ENCODE assay signal across 13 cellular contexts in the genomic region with DNA sequence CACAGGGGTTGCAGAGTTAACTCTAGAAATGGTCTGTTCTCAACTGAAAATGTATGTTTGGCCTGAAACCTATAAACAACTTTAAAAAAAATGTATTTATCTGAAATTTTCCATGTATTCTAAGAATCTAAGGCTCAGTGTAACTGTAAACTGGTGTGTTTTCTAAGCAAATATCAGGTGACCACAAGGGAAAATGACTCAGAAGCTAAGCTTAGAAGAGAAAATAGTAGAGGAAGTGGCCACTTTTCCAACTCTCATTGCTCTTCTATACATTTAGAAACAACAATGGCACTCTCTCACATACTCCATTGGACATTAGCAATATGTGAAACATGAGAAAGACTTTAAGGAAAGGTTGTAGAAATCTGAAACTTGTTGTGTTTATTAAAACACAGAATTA. TPM values are rescaled to one million over a fixed set of nuclear protein-coding genes. Genes with fewer than 3 reads are reported as not detected.
DNase-seq lines count a peak whose midpoint lies in the region; ATAC-seq and TF ChIP-seq lines count a peak whose summit lies in the region.
"Had no signal": no experiment of that assay in that cellular context is flagged by ENCODE, and none has a peak within 500 bp of the region (broad histone marks: within the 10 kb centered on the region; RNA-seq: fewer than 3 reads in every experiment).

No MANE protein-coding gene starts in this region.

- POLR2A ChIA-PET in IMR-90 (lab: Charles Lee; ENCODE audit: unreplicated experiment): no interaction called here

- H4K91ac ChIP-seq in IMR-90 (ENCODE audit: insufficient read depth, low read depth, low read length): no peak overlapping the region

- H3K4me2 ChIP-seq in IMR-90 (ENCODE audit: low read depth, low read length) (no peak overlapping the region), hepatocyte (no peak overlapping the region)

- dilution Hi-C loops in IMR-90 (cut with HindIII; ENCODE audit: low sequenced_read_pairs, unreplicated experiment): no loop called here

- H3K9me2 ChIP-seq in hepatocyte (replicated peaks; ENCODE audit: insufficient read depth): no peaks in the 10 kb centered on the region

- no peak overlapping the region for H4K5ac ChIP-seq in IMR-90 (ENCODE audit: low read depth, low read length)

- no peak for TF ChIP-seq RAD21 in IMR-90 (IDR thresholded peaks at IDR 0.05; ENCODE audit: low read length)

- no peak for TF ChIP-seq POLR2A in IMR-90 (IDR thresholded peaks at IDR 0.05; ENCODE audit: low read depth, low read length)

- no peak overlapping the region for H3K27ac ChIP-seq in IMR-90 (ENCODE audit: insufficient read depth, low read length)
- H3K27ac ChIP-seq in hepatocyte: no peak overlapping the region
- no peak overlapping the region for H3K27ac ChIP-seq in substantia nigra (ENCODE audit: low read depth, low read length, poor library complexity, severe bottlenecking)
- H3K27ac ChIP-seq in tibial artery: no peak overlapping the region
- H3K27ac ChIP-seq: pancreas had no signal

- H3K4me3 ChIP-seq in IMR-90 (ENCODE audit: insufficient read depth, low read depth, low read length) (no peak overlapping the region), hepatocyte (no peak overlapping the region), tibial artery (no peak overlapping the region)
- H3K4me3 ChIP-seq: lung, pancreas had no signal

- peak overlapping the region; percentile 61 for H2BK120ac ChIP-seq in IMR-90 (ENCODE audit: low read depth, low read length)

- no peaks in the 10 kb centered on the region for H3K79me2 ChIP-seq in hepatocyte

- CTCF ChIA-PET in IMR-90 (lab: Yijun Ruan, JAX): interaction anchor here (0.7 to 1.0 kb wide), 2 partner anchors 80 to 863 kb away, joined by 3 read pairs; no protein-coding TSS in a partner anchor

- H3K4me1 ChIP-seq in IMR-90 (ENCODE audit: control insufficient read depth, insufficient read depth, low read length) (peaks cover 5% of the 10 kb centered on the region; the same call in 1 of the 2 replicates), hepatocyte (ENCODE audit: insufficient read depth) (peaks cover 3% of the 10 kb centered on the region), tibial artery (no peaks in the 10 kb centered on the region)
- H3K4me1 ChIP-seq: pancreas had no signal

- no peak overlapping the region for H2AK5ac ChIP-seq in IMR-90 (ENCODE audit: low read depth, low read length)

- in situ Hi-C loops in IMR-90 (cut with MboI; ENCODE audit: low sequenced_read_pairs): no loop called here

- peak overlapping the region; percentile 40; the same call in 1 of the 2 replicates for H3K18ac ChIP-seq in IMR-90 (ENCODE audit: low read depth, low read length)

- H4K20me1 ChIP-seq in IMR-90 (ENCODE audit: insufficient read depth, low read length) (no peaks in the 10 kb centered on the region), hepatocyte (ENCODE audit: insufficient read depth, poor library complexity, severe bottlenecking) (no peaks in the 10 kb centered on the region)

- 0 out of 3 replicates have a peak overlapping the region, but pooled peaks have one; percentile 5 for H2BK15ac ChIP-seq in IMR-90 (ENCODE audit: low read depth, low read length)

- intact Hi-C loops in IMR-90 (cut with micrococcal nuclease): no loop called here
- intact Hi-C loops in tibial artery (cut with DNase I; ENCODE audit: low total_unique reads): no loop called here

- H3K79me1 ChIP-seq in IMR-90 (ENCODE audit: low read depth in 1 of 2, low read length in 2 of 2): no peaks in the 10 kb centered on the region

- peak; percentile 72 for ATAC-seq in IMR-90 (ENCODE audit: low read depth)

- no peak overlapping the region for H4K8ac ChIP-seq in IMR-90 (ENCODE audit: low read depth in 2 of 2, low read length in 2 of 2)

- no peak overlapping the region; the same call in 1 of the 2 replicates for H3K14ac ChIP-seq in IMR-90 (replicated peaks; ENCODE audit: low read depth, low read length)

- no peak overlapping the region for H3K23ac ChIP-seq in IMR-90 (ENCODE audit: low read depth, low read length)

- peak; percentile 80 for DNase-seq in DMS53 treated with DMSO at 0.1 percent for 48 hours (lab: John Stamatoyannopoulos, UW; ENCODE audit: unreplicated experiment)
- DNase-seq in IMR-90: peak; percentile 63
- DNase-seq in amniotic stem cell (lab: John Stamatoyannopoulos, UW): peak; percentile 19
- peak; percentile 72 for DNase-seq in kidney glomerular epithelial cell (lab: John Stamatoyannopoulos, UW)
- DNase-seq in hepatocyte (ENCODE audit: low spot score): no peak
- DNase-seq in substantia nigra (lab: John Stamatoyannopoulos, UW): no peak
- no peak for DNase-seq in germinal center (ENCODE audit: low spot score)
- no peak for DNase-seq in tibial artery
- DNase-seq: NCI-H2171 treated with DMSO at 0.1 percent for 48 hours; pancreas; stimulated activated CD4-positive, alpha-beta T cell treated with anti-CD3 and anti-CD28 coated beads, Interleukin-2, amount 100 ng/mL, for 24 hours had no signal

- H3K4ac ChIP-seq in IMR-90 (ENCODE audit: low read depth, low read length): no peak overlapping the region

- H2BK20ac ChIP-seq in IMR-90 (ENCODE audit: low read depth, low read length): peak overlapping the region; percentile 62; the same call in 1 of the 2 replicates

- H3K36me3 ChIP-seq in IMR-90 (ENCODE audit: control insufficient read depth, insufficient read depth, low read length): no peaks in the 10 kb centered on the region
- no peaks in the 10 kb centered on the region for H3K36me3 ChIP-seq in hepatocyte (replicated peaks; ENCODE audit: insufficient read depth, low read depth)
- no peaks in the 10 kb centered on the region for H3K36me3 ChIP-seq in tibial artery
- H3K36me3 ChIP-seq: pancreas had no signal

- H3K9me1 ChIP-seq in IMR-90 (ENCODE audit: insufficient read depth, low read length): peaks cover 2% of the 10 kb centered on the region; the same call in 1 of the 2 replicates

- BruUV-seq in IMR-90 (replicated peaks; lab: Mats Ljungman, UMichigan): no TSS peak

- H3K9me3 ChIP-seq in IMR-90 (ENCODE audit: control insufficient read depth, insufficient read depth, low read length) (no peaks in the 10 kb centered on the region), hepatocyte (ENCODE audit: low read depth) (no peaks in the 10 kb centered on the region), tibial artery (no peaks in the 10 kb centered on the region)
- H3K9me3 ChIP-seq: pancreas had no signal

- no peak overlapping the region for H3K9ac ChIP-seq in IMR-90 (ENCODE audit: low read depth, low read length)

- TF ChIP-seq CTCF in IMR-90 (conservative IDR thresholded peaks at IDR 0.05; ENCODE audit: low read depth, low read length): no peak
- no peak for TF ChIP-seq CTCF in hepatocyte (IDR thresholded peaks at IDR 0.05; ENCODE audit: poor library complexity)
- no peak for TF ChIP-seq CTCF in tibial artery (IDR thresholded peaks at IDR 0.05)

- H2BK5ac ChIP-seq in IMR-90 (ENCODE audit: low read depth, low read length, poor library complexity, severe bottlenecking): peak overlapping the region; percentile 9

- H2AFZ ChIP-seq in IMR-90 (replicated peaks; ENCODE audit: low read length, poor library complexity) (no peak overlapping the region), hepatocyte (no peak overlapping the region)

- no peak overlapping the region for H3K56ac ChIP-seq in IMR-90 (ENCODE audit: extremely low read depth, insufficient read depth, low read length)

- H2AK9ac ChIP-seq in IMR-90 (replicated peaks; ENCODE audit: low read depth, low read length, poor library complexity): no peak overlapping the region

- H3K27me3 ChIP-seq in IMR-90 (ENCODE audit: control insufficient read depth, insufficient read depth, low read length): no peaks in the 10 kb centered on the region
- H3K27me3 ChIP-seq in hepatocyte: no peaks in the 10 kb centered on the region
- no peaks in the 10 kb centered on the region for H3K27me3 ChIP-seq in tibial artery
- H3K27me3 ChIP-seq: pancreas had no signal

TF ChIP-seq in IMR-90, 13 proteins besides CTCF, POLR2A, EP300 and RAD21:
- peak; percentile 46; the same call in 1 of the 2 replicates for TF ChIP-seq USF2 (IDR thresholded peaks at IDR 0.05; ENCODE audit: low read depth, low read length)
- no peak for TF ChIP-seq FOS (IDR thresholded peaks at IDR 0.05; ENCODE audit: low read depth, low read length)

RNA-seq across cellular contexts. Expression of gene TNFSF18, which starts 7.5 kb away (rescaled TPM):
- 0.18 and 0.28 TPM in 2 replicates for total RNA-seq in IMR-90 (2012; rRNA removed)
- 0.04 and 0.12 TPM in 2 replicates for polyA plus RNA-seq in IMR-90 (2012; rRNA removed)
- 0.02 TPM in 1 of 2 replicates, not detected in the other for polyA plus RNA-seq in IMR-90 (2012; cell fraction: cytosol; rRNA removed)
- 0.31 TPM in 1 of 2 replicates, not detected in the other for polyA plus RNA-seq in IMR-90 (2012; cell fraction: nucleus; rRNA removed; ENCODE audit: low replicate concordance)
- 0.08 and 0.13 TPM in 2 replicates for total RNA-seq in hepatocyte
- polyA plus RNA-seq in hepatocyte: not detected in 2 replicates
- total RNA-seq: activated T-helper 2 cell treated with anti-CD3 and anti-CD28 coated beads, Interferon-gamma antibody, Interleukin-2, Interleukin-4, amounts not matched to agents 10 μg/mL and 5 μg/mL and 100 μg/mL, durations not matched to agents 14 hours and 24 hours and 36 hours had no signal
- polyA plus RNA-seq: pancreas had no signal

Comparison
In these comparisons a context has a peak if more than half of its experiments do, and no peak if none do; other contexts are left out.
1. DNase-seq: peak in DMS53 treated with DMSO at 0.1 percent for 48 hours (single experiment), IMR-90 (single experiment), amniotic stem cell (single experiment) and kidney glomerular epithelial cell (single experiment); none in hepatocyte (single experiment), substantia nigra (0 of 49), germinal center (single experiment) and tibial artery (0 of 2).